Comparison of ENCODE assay signal across 33 cellular contexts in the genomic region with DNA sequence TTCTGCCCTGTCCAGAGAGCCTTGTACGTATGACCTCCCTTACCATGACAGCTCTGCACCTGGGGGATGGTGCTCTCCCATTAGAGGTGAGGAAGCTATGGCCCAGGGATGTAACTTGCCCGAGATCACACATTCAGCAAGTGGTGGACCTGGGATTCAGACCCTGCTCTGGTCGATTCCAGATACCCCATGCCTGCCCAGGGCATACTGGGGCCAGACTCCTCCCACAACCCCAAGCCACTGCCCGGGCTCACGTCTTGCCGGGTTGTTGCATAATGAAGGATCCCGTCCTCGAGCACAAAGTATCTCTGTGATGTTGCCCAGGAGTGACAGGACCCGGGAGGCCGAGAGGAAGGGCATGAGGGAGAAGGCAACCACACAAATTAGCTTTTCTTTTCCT. TPM values are rescaled to one million over a fixed set of nuclear protein-coding genes. Genes with fewer than 3 reads are reported as not detected.
DNase-seq lines count a peak whose midpoint lies in the region; ATAC-seq, FAIRE-seq and TF ChIP-seq lines count a peak whose summit lies in the region.
"Had no signal": no experiment of that assay in that cellular context is flagged by ENCODE, and none has a peak within 500 bp of the region (broad histone marks: within the 10 kb centered on the region; RNA-seq: fewer than 3 reads in every experiment).

No MANE protein-coding gene starts in this region.

- H3K9ac ChIP-seq in mucosa of rectum (ENCODE audit: low read depth in 1 of 2, low read length in 2 of 2): peak overlapping the region; percentile 8 to 53

- no peak for TF ChIP-seq EP300 in upper lobe of left lung (IDR thresholded peaks at IDR 0.05)

- peaks cover 28% of the 10 kb centered on the region for H3K4me1 Mint-ChIP-seq in activated CD4-positive, alpha-beta memory T cell treated with anti-CD3 and anti-CD28 coated beads, Interleukin-2, amount 10 ng/mL, durations not matched to agents 7 days and 5 days
- peaks cover 26% of the 10 kb centered on the region for H3K4me1 Mint-ChIP-seq in activated CD4-positive, alpha-beta memory T cell treated with anti-CD3 and anti-CD28 coated beads for 36 hours (ENCODE audit: low read depth)

- intact Hi-C loops in activated CD4-positive, alpha-beta memory T cell treated with anti-CD3 and anti-CD28 coated beads for 36 hours (cut with micrococcal nuclease): no loop called here

- POLR2A ChIA-PET in activated CD4-positive, alpha-beta memory T cell treated with anti-CD3 and anti-CD28 coated beads, Interleukin-2, amount 10 ng/mL, durations not matched to agents 7 days and 5 days (lab: Charles Lee): interaction anchor here (1.6 kb wide), 1 partner anchor 76 kb away, joined by 3 read pairs; no protein-coding TSS in a partner anchor
- POLR2A ChIA-PET in activated CD4-positive, alpha-beta memory T cell treated with anti-CD3 and anti-CD28 coated beads for 36 hours (lab: Charles Lee): no interaction called here
- POLR2A ChIA-PET in RWPE1 (lab: Yijun Ruan, JAX; ENCODE audit: low non-redundant PET): no interaction called here

- H3K27ac Mint-ChIP-seq in activated CD4-positive, alpha-beta memory T cell treated with anti-CD3 and anti-CD28 coated beads, Interleukin-2, amount 10 ng/mL, durations not matched to agents 7 days and 5 days: no peak overlapping the region
- H3K27ac Mint-ChIP-seq in activated CD4-positive, alpha-beta memory T cell treated with anti-CD3 and anti-CD28 coated beads for 36 hours: no peak overlapping the region
- H3K27ac Mint-ChIP-seq: activated CD8-positive, alpha-beta memory T cell treated with anti-CD3 and anti-CD28 coated beads, Interleukin-2, amount 10 ng/mL, durations not matched to agents 7 days and 5 days; activated T-cell treated with anti-CD3 and anti-CD28 coated beads, Interleukin-2, amount 50 U/mL, for 72 hours had no signal

- H3K27me3 Mint-ChIP-seq in activated CD4-positive, alpha-beta memory T cell treated with anti-CD3 and anti-CD28 coated beads, Interleukin-2, amount 10 ng/mL, durations not matched to agents 7 days and 5 days: no peaks in the 10 kb centered on the region
- H3K27me3 Mint-ChIP-seq in activated CD4-positive, alpha-beta memory T cell treated with anti-CD3 and anti-CD28 coated beads for 36 hours: no peaks in the 10 kb centered on the region
- H3K27me3 Mint-ChIP-seq: activated CD8-positive, alpha-beta memory T cell treated with anti-CD3 and anti-CD28 coated beads, Interleukin-2, amount 10 ng/mL, durations not matched to agents 7 days and 5 days had no signal

- WGBS in upper lobe of left lung, 2 donors: 67 to 74% methylated on average over 8 to 10 of the region's 10 CpGs

- no peaks in the 10 kb centered on the region for H3K27me3 ChIP-seq in mucosa of rectum (ENCODE audit: control insufficient read depth in 2 of 2, insufficient read depth in 2 of 2, low read length in 2 of 2)
- H3K27me3 ChIP-seq in upper lobe of left lung: no peaks in the 10 kb centered on the region
- H3K27me3 ChIP-seq: adrenal gland, dorsolateral prefrontal cortex, esophagus squamous epithelium, foreskin keratinocyte, heart right ventricle, upper lobe of right lung had no signal

- no peaks in the 10 kb centered on the region for H3K9me3 Mint-ChIP-seq in activated CD4-positive, alpha-beta memory T cell treated with anti-CD3 and anti-CD28 coated beads, Interleukin-2, amount 10 ng/mL, durations not matched to agents 7 days and 5 days
- H3K9me3 Mint-ChIP-seq in activated CD4-positive, alpha-beta memory T cell treated with anti-CD3 and anti-CD28 coated beads for 36 hours: no peaks in the 10 kb centered on the region
- H3K9me3 Mint-ChIP-seq: activated T-cell treated with anti-CD3 and anti-CD28 coated beads, Interleukin-2, amount 50 U/mL, for 72 hours; stimulated activated effector memory CD8-positive, alpha-beta T cell treated with anti-CD3 and anti-CD28 coated beads, Interleukin-12 subunit alpha, Interleukin-12 subunit beta, amount 100 ng/mL, for 72 hours had no signal

- no peak for TF ChIP-seq POLR2A in upper lobe of left lung (IDR thresholded peaks at IDR 0.05)

- no peak for ATAC-seq in upper lobe of left lung (ENCODE audit: low FRiP score in 2 of 2)
- ATAC-seq: activated CD8-positive, alpha-beta memory T cell treated with anti-CD3 and anti-CD28 coated beads, Interleukin-2, amount 10 ng/mL, durations not matched to agents 7 days and 5 days; activated T-cell treated with anti-CD3 and anti-CD28 coated beads, Interleukin-2, amount 50 U/mL, for 72 hours; foreskin keratinocyte; stimulated activated effector memory CD8-positive, alpha-beta T cell treated with anti-CD3 and anti-CD28 coated beads, Interleukin-12 subunit alpha, Interleukin-12 subunit beta, amount 100 ng/mL, for 72 hours had no signal

- no peak for TF ChIP-seq CTCF in RWPE1 (conservative IDR thresholded peaks at IDR 0.05; ENCODE audit: low read depth)
- TF ChIP-seq CTCF in upper lobe of left lung (IDR thresholded peaks at IDR 0.05): no peak

- H3K36me3 ChIP-seq in mucosa of rectum (ENCODE audit: control insufficient read depth in 2 of 2, insufficient read depth in 2 of 2, low read length in 2 of 2): peaks cover 59 to 62% of the 10 kb centered on the region in 2 donors
- H3K36me3 ChIP-seq in upper lobe of left lung: peaks cover 6 to 66% (median 61%) of the 10 kb centered on the region in 4 donors

- H3K4me3 Mint-ChIP-seq in activated CD4-positive, alpha-beta memory T cell treated with anti-CD3 and anti-CD28 coated beads, Interleukin-2, amount 10 ng/mL, durations not matched to agents 7 days and 5 days: peak overlapping the region; percentile 7
- no peak overlapping the region for H3K4me3 Mint-ChIP-seq in activated CD4-positive, alpha-beta memory T cell treated with anti-CD3 and anti-CD28 coated beads for 36 hours
- H3K4me3 Mint-ChIP-seq: activated CD8-positive, alpha-beta memory T cell treated with anti-CD3 and anti-CD28 coated beads, Interleukin-2, amount 10 ng/mL, durations not matched to agents 7 days and 5 days had no signal

- peak overlapping the region; percentile 78 for H3K27ac ChIP-seq in RWPE1
- peak overlapping the region; percentile 91 for H3K27ac ChIP-seq in mucosa of rectum (ENCODE audit: low read depth in 2 of 2, low read length in 2 of 2)
- peak overlapping the region in 3 of 4 donors; percentile 21 to 68 (median 61) for H3K27ac ChIP-seq in upper lobe of left lung
- H3K27ac ChIP-seq: adrenal gland, dorsolateral prefrontal cortex, foreskin keratinocyte, heart right ventricle, HL-60, WERI-Rb-1 had no signal

- H3K9me3 ChIP-seq in mucosa of rectum (ENCODE audit: control insufficient read depth in 2 of 2, low read length in 2 of 2) (no peaks in the 10 kb centered on the region), upper lobe of left lung (no peaks in the 10 kb centered on the region)
- H3K9me3 ChIP-seq: adrenal gland, esophagus squamous epithelium, HAP-1, heart right ventricle, upper lobe of right lung had no signal

- H3K4me1 ChIP-seq in mucosa of rectum (ENCODE audit: control insufficient read depth in 2 of 2, insufficient read depth in 2 of 2, low read length in 2 of 2) (peaks cover 25 to 27% of the 10 kb centered on the region in 2 donors), upper lobe of left lung (peaks cover 23 to 38% (median 26%) of the 10 kb centered on the region in 4 donors)
- H3K4me1 ChIP-seq: foreskin keratinocyte had no signal

- no peak for DNase-seq in activated CD4-positive, alpha-beta memory T cell treated with anti-CD3 and anti-CD28 coated beads, Interleukin-2, amount 10 ng/mL, durations not matched to agents 7 days and 5 days
- no peak for DNase-seq in activated CD4-positive, alpha-beta memory T cell treated with anti-CD3 and anti-CD28 coated beads for 36 hours
- DNase-seq in RWPE1 (ENCODE audit: low spot score): no peak
- no peak for DNase-seq in upper lobe of left lung
- DNase-seq in GM19239 (ENCODE audit: insufficient read length, low spot score): no peak
- DNase-seq in RKO (ENCODE audit: low spot score): no peak
- no peak for DNase-seq in NCI-H510A (lab: John Stamatoyannopoulos, UW)
- DNase-seq: activated CD4-positive, alpha-beta T cell treated with anti-CD3 and anti-CD28 coated beads, Interleukin-2, amount 50 U/mL, for 1 hour; activated CD8-positive, alpha-beta memory T cell treated with anti-CD3 and anti-CD28 coated beads, Interleukin-2, amount 10 ng/mL, durations not matched to agents 7 days and 5 days; activated naive CD4-positive, alpha-beta T cell; activated T-cell treated with anti-CD3 and anti-CD28 coated beads, Interleukin-2, amount 50 U/mL, for 72 hours; adrenal gland; cerebellar nuclear complex; DMS53; dorsolateral prefrontal cortex; esophagus squamous epithelium; foreskin keratinocyte; heart right ventricle; NCI-H2029; NCI-H526; NK-92 treated with Interleukin-12 subunit alpha and Interleukin-12 subunit beta, amount 100 ng/mL, for 24 hours; SHP77; T1000; upper lobe of right lung; WERI-Rb-1 had no signal

- H3K4me3 ChIP-seq in mucosa of rectum (ENCODE audit: low read length in 2 of 2) (no peak overlapping the region), upper lobe of left lung (no peak overlapping the region)
- H3K4me3 ChIP-seq: adrenal gland, dorsolateral prefrontal cortex, esophagus squamous epithelium, HAP-1, heart right ventricle, upper lobe of right lung had no signal

- H3K36me3 Mint-ChIP-seq in activated CD4-positive, alpha-beta memory T cell treated with anti-CD3 and anti-CD28 coated beads, Interleukin-2, amount 10 ng/mL, durations not matched to agents 7 days and 5 days (ENCODE audit: low read depth): peaks cover 40% of the 10 kb centered on the region
- peaks cover 13% of the 10 kb centered on the region for H3K36me3 Mint-ChIP-seq in activated CD4-positive, alpha-beta memory T cell treated with anti-CD3 and anti-CD28 coated beads for 36 hours

- CTCF ChIA-PET in activated CD4-positive, alpha-beta memory T cell treated with anti-CD3 and anti-CD28 coated beads, Interleukin-2, amount 10 ng/mL, durations not matched to agents 7 days and 5 days (lab: Charles Lee): no interaction called here
- CTCF ChIA-PET in activated CD4-positive, alpha-beta memory T cell treated with anti-CD3 and anti-CD28 coated beads for 36 hours (lab: Charles Lee): no interaction called here
- CTCF ChIA-PET in RWPE1 (lab: Yijun Ruan, JAX): no interaction called here

- no peak for FAIRE-seq in GM19239 (lab: Jason Lieb, UNC)
- FAIRE-seq: A204.1, GM12892, keratinocyte had no signal

RNA-seq across cellular contexts. Expression of a gene that starts 2.1 kb away (rescaled TPM):
- 10 to 100 TPM; 33.2 to 36.1 TPM for total RNA-seq in activated CD4-positive, alpha-beta memory T cell treated with anti-CD3 and anti-CD28 coated beads, Interleukin-2, amount 10 ng/mL, durations not matched to agents 7 days and 5 days
- total RNA-seq in activated CD4-positive, alpha-beta memory T cell treated with anti-CD3 and anti-CD28 coated beads for 36 hours: 10 to 100 TPM; 14.7 to 15.6 TPM
- total RNA-seq in upper lobe of left lung: 10 to 100 TPM; 10.7 to 44.0 (median 19.3) TPM

RNA-seq across cellular contexts. Expression of a gene that starts 11.9 kb away (rescaled TPM):
- total RNA-seq in activated CD4-positive, alpha-beta memory T cell treated with anti-CD3 and anti-CD28 coated beads, Interleukin-2, amount 10 ng/mL, durations not matched to agents 7 days and 5 days: 10 to 100 TPM; 91.5 to 95.7 TPM
- total RNA-seq in activated CD4-positive, alpha-beta memory T cell treated with anti-CD3 and anti-CD28 coated beads for 36 hours: 10 to 100 TPM; 69.9 to 72.4 TPM
- 10 to 100 TPM; 23.1 to 44.2 (median 28.6) TPM for total RNA-seq in upper lobe of left lung

RNA-seq across cellular contexts. Expression of a gene that starts 12.0 kb away (rescaled TPM):
- total RNA-seq in activated CD4-positive, alpha-beta memory T cell treated with anti-CD3 and anti-CD28 coated beads, Interleukin-2, amount 10 ng/mL, durations not matched to agents 7 days and 5 days: under 1 TPM; 0.45 to 0.53 TPM
- under 1 TPM; 0.29 to 0.59 TPM for total RNA-seq in activated CD4-positive, alpha-beta memory T cell treated with anti-CD3 and anti-CD28 coated beads for 36 hours
- total RNA-seq in upper lobe of left lung: 10 to 100 TPM in 1 of 6 donors, 1 to 10 TPM in 4, under 1 TPM in 1; 0.49 to 23.5 (median 9.1) TPM
- total RNA-seq: G401 had no signal

RNA-seq across cellular contexts. Expression of a gene that starts 21.6 kb away (rescaled TPM):
- 10 to 100 TPM; 29.1 to 29.8 TPM for total RNA-seq in activated CD4-positive, alpha-beta memory T cell treated with anti-CD3 and anti-CD28 coated beads, Interleukin-2, amount 10 ng/mL, durations not matched to agents 7 days and 5 days
- 10 to 100 TPM; 20.6 to 21.0 TPM for total RNA-seq in activated CD4-positive, alpha-beta memory T cell treated with anti-CD3 and anti-CD28 coated beads for 36 hours
- 10 to 100 TPM; 24.4 to 73.3 (median 34.8) TPM for total RNA-seq in upper lobe of left lung

RNA-seq across cellular contexts. Expression of a gene that starts 31.5 kb away (rescaled TPM):
- under 1 TPM; 0.10 to 0.15 TPM for total RNA-seq in activated CD4-positive, alpha-beta memory T cell treated with anti-CD3 and anti-CD28 coated beads, Interleukin-2, amount 10 ng/mL, durations not matched to agents 7 days and 5 days
- under 1 TPM; 0.10 to 0.12 TPM for total RNA-seq in activated CD4-positive, alpha-beta memory T cell treated with anti-CD3 and anti-CD28 coated beads for 36 hours
- total RNA-seq in upper lobe of left lung: 1 to 10 TPM in 5 of 6 donors, under 1 TPM in 1; 0.76 to 6.4 (median 2.4) TPM
